ENCODE assay signal across 30 cellular contexts in genomic region chr5:180159756-180160155, GRCh38. TPM values are rescaled to one million over a fixed set of nuclear protein-coding genes. Genes with fewer than 3 reads are reported as not detected.
A peak's percentile ranks its signal among the peaks of the same experiment; 100 is the strongest.
DNase-seq lines count a peak whose midpoint lies in the region; ATAC-seq, FAIRE-seq and TF ChIP-seq lines count a peak whose summit lies in the region.
"Had no signal": no experiment of that assay in that cellular context is flagged by ENCODE, and none has a peak within 500 bp of the region (broad histone marks: within the 10 kb centered on the region; RNA-seq: fewer than 3 reads in every experiment).

No MANE protein-coding gene starts in this region.

- H3K79me2 ChIP-seq in astrocyte (ENCODE audit: insufficient read depth, low read length): no peaks in the 10 kb centered on the region

- peak; percentile 34 for DNase-seq in DMS 273 (lab: John Stamatoyannopoulos, UW; ENCODE audit: unreplicated experiment)
- DNase-seq in DMS 273 treated with DMSO at 0.1 percent for 48 hours (lab: John Stamatoyannopoulos, UW): no peak
- DNase-seq in astrocyte (ENCODE audit: low read depth): peak; percentile 6
- peak; percentile 22 for DNase-seq in iris pigment epithelial cell (ENCODE audit: low read depth)
- peak; percentile 5 for DNase-seq in testis
- DNase-seq in activated CD4-positive, alpha-beta T cell treated with anti-CD3 and anti-CD28 coated beads, Interleukin-2, amount 50 U/mL, for 48 hours: no peak
- DNase-seq in NOMO-1 (lab: John Stamatoyannopoulos, UW; ENCODE audit: unreplicated experiment in 2 of 2): no peak
- DNase-seq: activated B cell treated with CpG ODN at 0.5 μM for 24 hours; activated CD4-positive, alpha-beta memory T cell treated with anti-CD3 and anti-CD28 coated beads for 36 hours; activated effector memory CD4-positive, alpha-beta T cell treated with anti-CD3 and anti-CD28 coated beads, Interleukin-2, amount 50 U/mL, for 16 hours; activated naive CD8-positive, alpha-beta T cell treated with anti-CD3 and anti-CD28 coated beads, Interleukin-2, amount 10 ng/mL, durations not matched to agents 7 days and 5 days; activated T-cell treated with anti-CD3 and anti-CD28 coated beads for 4 hours; CD4-positive, alpha-beta memory T cell; effector CD8-positive, alpha-beta T cell; foreskin keratinocyte; GOT3; immature natural killer cell; left ventricle myocardium inferior; NCI-H1105; NCI-H2029; NCI-H345; NCI-H774; transverse colon had no signal

- no peaks in the 10 kb centered on the region for H3K4me1 Mint-ChIP-seq in astrocyte (ENCODE audit: low read depth, unreplicated experiment)
- H3K4me1 Mint-ChIP-seq: activated B cell treated with CpG ODN at 0.5 μM for 24 hours; activated naive CD8-positive, alpha-beta T cell treated with anti-CD3 and anti-CD28 coated beads, Interleukin-2, amount 10 ng/mL, durations not matched to agents 7 days and 5 days; CD4-positive, alpha-beta memory T cell had no signal

- H4K20me1 ChIP-seq in astrocyte (ENCODE audit: insufficient read depth, low read length): no peaks in the 10 kb centered on the region

- TF ChIP-seq POLR2A in testis (IDR thresholded peaks at IDR 0.05): no peak

- no peak for FAIRE-seq in astrocyte (lab: Jason Lieb, UNC)

- H3K4me3 Mint-ChIP-seq in astrocyte (ENCODE audit: unreplicated experiment): no peak overlapping the region
- H3K4me3 Mint-ChIP-seq: activated B cell treated with CpG ODN at 0.5 μM for 24 hours; activated CD4-positive, alpha-beta memory T cell treated with anti-CD3 and anti-CD28 coated beads for 36 hours; activated naive CD8-positive, alpha-beta T cell treated with anti-CD3 and anti-CD28 coated beads, Interleukin-2, amount 10 ng/mL, durations not matched to agents 7 days and 5 days; immature natural killer cell; natural killer cell treated with Interleukin-12 subunit alpha and Interleukin-12 subunit beta and Interleukin-15 and Interleukin-18, amount 100 ng/mL, for 72 hours; stimulated activated naive CD8-positive, alpha-beta T cell treated with anti-CD3 and anti-CD28 coated beads, Interleukin-15, Interleukin-2, amounts not matched to agents 100 ng/mL and 50 ng/mL, for 24 hours had no signal

- H3K4me3 ChIP-seq in astrocyte (ENCODE audit: insufficient read depth, low read depth, low read length) (no peak overlapping the region), testis (no peak overlapping the region)
- H3K4me3 ChIP-seq: left ventricle myocardium inferior, right lobe of liver, transverse colon had no signal

- H3K4me1 ChIP-seq in astrocyte (ENCODE audit: insufficient read depth, low read length) (no peaks in the 10 kb centered on the region), testis (no peaks in the 10 kb centered on the region)
- H3K4me1 ChIP-seq: foreskin keratinocyte, right lobe of liver, transverse colon had no signal

- intact Hi-C loops in testis (cut with DNase I; ENCODE audit: low total_unique reads): no loop called here

- H3K27ac ChIP-seq in astrocyte (ENCODE audit: low read depth, low read length) (no peak overlapping the region), testis (no peak overlapping the region)
- H3K27ac ChIP-seq: 22Rv1, foreskin keratinocyte, left ventricle myocardium inferior, right lobe of liver, transverse colon had no signal

- H3K27me3 Mint-ChIP-seq in astrocyte (ENCODE audit: low read depth, unreplicated experiment): peaks cover 19% of the 10 kb centered on the region

- H3K27me3 ChIP-seq in astrocyte (ENCODE audit: insufficient read depth, low read length) (peaks cover 6% of the 10 kb centered on the region), testis (no peaks in the 10 kb centered on the region)
- H3K27me3 ChIP-seq: foreskin keratinocyte, right lobe of liver had no signal

- WGBS in testis, 2 donors: 40 to 51% methylated on average over 3 to 8 of the region's 8 CpGs

- no peak for ATAC-seq in HG03139 (IDR thresholded peaks at IDR 0.05; ENCODE audit: unreplicated experiment)
- ATAC-seq: foreskin keratinocyte, Panc1, right lobe of liver had no signal

- no peak overlapping the region for H3K9ac ChIP-seq in astrocyte (ENCODE audit: low read length)

- no peak overlapping the region for H3K4me2 ChIP-seq in astrocyte (ENCODE audit: low read length)

- no peaks in the 10 kb centered on the region for H3K36me3 ChIP-seq in astrocyte (ENCODE audit: insufficient read depth, low read length)
- H3K36me3 ChIP-seq in testis (ENCODE audit: low read depth, missing control alignments): no peaks in the 10 kb centered on the region
- H3K36me3 ChIP-seq: left ventricle myocardium inferior, right lobe of liver, transverse colon had no signal

- H3K9me3 ChIP-seq in astrocyte (ENCODE audit: insufficient read depth, low read depth, low read length): no peaks in the 10 kb centered on the region
- H3K9me3 ChIP-seq in testis: no peaks in the 10 kb centered on the region
- H3K9me3 ChIP-seq: right lobe of liver, transverse colon had no signal

- H3K9me3 Mint-ChIP-seq in astrocyte (ENCODE audit: unreplicated experiment): peaks cover 5% of the 10 kb centered on the region
- H3K9me3 Mint-ChIP-seq: activated naive CD8-positive, alpha-beta T cell treated with anti-CD3 and anti-CD28 coated beads, Interleukin-2, amount 10 ng/mL, durations not matched to agents 7 days and 5 days; natural killer cell treated with Interleukin-12 subunit alpha and Interleukin-12 subunit beta and Interleukin-15 and Interleukin-18, amount 100 ng/mL, for 72 hours had no signal

- TF ChIP-seq CTCF in astrocyte (IDR thresholded peaks at IDR 0.05; ENCODE audit: insufficient read depth, low read depth, low read length): no peak
- TF ChIP-seq CTCF in testis (IDR thresholded peaks at IDR 0.05): no peak

- H3K27ac Mint-ChIP-seq in astrocyte (ENCODE audit: unreplicated experiment): no peak overlapping the region
- H3K27ac Mint-ChIP-seq: activated B cell treated with CpG ODN at 0.5 μM for 24 hours; activated CD4-positive, alpha-beta memory T cell treated with anti-CD3 and anti-CD28 coated beads for 36 hours; activated naive CD8-positive, alpha-beta T cell treated with anti-CD3 and anti-CD28 coated beads, Interleukin-2, amount 10 ng/mL, durations not matched to agents 7 days and 5 days; immature natural killer cell; natural killer cell treated with Interleukin-12 subunit alpha and Interleukin-12 subunit beta and Interleukin-15 and Interleukin-18, amount 100 ng/mL, for 72 hours; stimulated activated naive CD8-positive, alpha-beta T cell treated with anti-CD3 and anti-CD28 coated beads, Interleukin-15, Interleukin-2, amounts not matched to agents 100 ng/mL and 50 ng/mL, for 24 hours had no signal

- no peaks in the 10 kb centered on the region for H3K36me3 Mint-ChIP-seq in astrocyte (ENCODE audit: low read depth, unreplicated experiment)
- H3K36me3 Mint-ChIP-seq: activated CD4-positive, alpha-beta memory T cell treated with anti-CD3 and anti-CD28 coated beads for 36 hours; activated naive CD8-positive, alpha-beta T cell treated with anti-CD3 and anti-CD28 coated beads, Interleukin-2, amount 10 ng/mL, durations not matched to agents 7 days and 5 days; CD4-positive, alpha-beta memory T cell; immature natural killer cell; natural killer cell treated with Interleukin-12 subunit alpha and Interleukin-12 subunit beta and Interleukin-15 and Interleukin-18, amount 100 ng/mL, for 72 hours had no signal

- H2AFZ ChIP-seq in astrocyte (ENCODE audit: low read depth, low read length): no peak overlapping the region

RNA-seq across cellular contexts. Expression of gene RASGEF1C, which starts 49.3 kb away (rescaled TPM):
- total RNA-seq in astrocyte: 0.22 and 0.41 TPM in 2 replicates
- total RNA-seq in testis: 1 to 10 TPM; 8.0 to 8.5 TPM
- polyA plus RNA-seq in testis (ENCODE audit: insufficient read depth, low read depth, low replicate concordance): 19.0 TPM
- total RNA-seq: activated B cell treated with CpG ODN at 0.5 μM for 24 hours; activated CD4-positive, alpha-beta memory T cell treated with anti-CD3 and anti-CD28 coated beads for 36 hours; activated naive CD8-positive, alpha-beta T cell treated with anti-CD3 and anti-CD28 coated beads, Interleukin-2, amount 10 ng/mL, durations not matched to agents 7 days and 5 days; CD4-positive, alpha-beta memory T cell; epithelial cell of proximal tubule; foreskin keratinocyte; natural killer cell treated with Interleukin-12 subunit alpha and Interleukin-12 subunit beta and Interleukin-15 and Interleukin-18, amount 100 ng/mL, for 72 hours had no signal
- polyA plus RNA-seq: CD4-positive, alpha-beta memory T cell; foreskin keratinocyte; immature natural killer cell had no signal

Comparison
In these comparisons a context has a peak if more than half of its experiments do, and no peak if none do; other contexts are left out.
1. DNase-seq: peak in DMS 273 (single experiment), astrocyte (single experiment), iris pigment epithelial cell (single experiment) and testis (single experiment); none in DMS 273 treated with DMSO at 0.1 percent for 48 hours (single experiment), activated CD4-positive, alpha-beta T cell treated with anti-CD3 and anti-CD28 coated beads, Interleukin-2, amount 50 U/mL, for 48 hours (0 of 2) and NOMO-1 (0 of 2).